ENCODE assay signal across 25 cellular contexts in the genomic region with DNA sequence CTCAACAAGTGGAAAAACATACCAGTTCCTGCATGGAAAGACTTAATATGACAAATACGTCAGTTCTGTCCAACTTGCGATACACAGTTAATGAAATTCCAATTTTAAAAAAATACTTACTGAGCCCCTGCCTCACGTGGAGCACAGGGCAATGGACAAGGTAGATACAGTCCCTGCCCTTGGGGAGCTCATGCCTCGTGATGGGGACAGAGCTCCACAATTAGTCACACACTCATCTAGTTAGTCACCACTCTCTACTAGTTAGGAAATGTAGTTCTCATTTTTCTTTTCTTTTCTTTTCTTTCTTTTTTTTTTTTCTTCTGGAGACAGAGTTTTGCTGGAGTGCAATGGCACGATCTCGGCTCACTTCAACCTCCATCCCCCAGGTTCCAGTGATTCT.
"Had no signal": no experiment of that assay in that cellular context is flagged by ENCODE, and none has a peak within 500 bp of the region (broad histone marks: within the 10 kb centered on the region; RNA-seq: fewer than 3 reads in every experiment).

No MANE protein-coding gene starts in this region.

- H3K4me3 ChIP-seq: ascending aorta, body of pancreas, PC-9, SK-N-MC had no signal

- ATAC-seq: activated CD8-positive, alpha-beta T cell treated with anti-CD3 and anti-CD28 coated beads, Interleukin-2, amount 10 ng/mL, durations not matched to agents 7 days and 5 days; activated naive CD4-positive, alpha-beta T cell treated with anti-CD3 and anti-CD28 coated beads, Interleukin-2, amount 50 U/mL, for 72 hours; activated naive CD8-positive, alpha-beta T cell treated with anti-CD3 and anti-CD28 coated beads, Interleukin-2, amount 50 U/mL, for 24 hours; activated T-cell treated with anti-CD3 and anti-CD28 coated beads, Interleukin-2, amount 50 U/mL, for 72 hours; body of pancreas; Right ventricle myocardium inferior had no signal

- H3K4me3 Mint-ChIP-seq: activated CD8-positive, alpha-beta T cell treated with anti-CD3 and anti-CD28 coated beads, Interleukin-2, amount 10 ng/mL, durations not matched to agents 7 days and 5 days; activated naive CD8-positive, alpha-beta T cell treated with anti-CD3 and anti-CD28 coated beads, Interleukin-2, amount 50 U/mL, for 24 hours; activated T-cell treated with anti-CD3 and anti-CD28 coated beads, Interleukin-2, amount 50 U/mL, for 72 hours; central memory CD8-positive, alpha-beta T cell; IgD-negative memory B cell had no signal

- H3K36me3 ChIP-seq: ascending aorta had no signal

- H3K27ac ChIP-seq: ascending aorta, body of pancreas, PC-9, SK-N-MC, VCaP had no signal

- H3K36me3 Mint-ChIP-seq: activated naive CD4-positive, alpha-beta T cell treated with anti-CD3 and anti-CD28 coated beads, Interleukin-2, amount 50 U/mL, for 72 hours had no signal

- H3K4me1 ChIP-seq: ascending aorta, body of pancreas had no signal

- H2AFZ ChIP-seq: PC-9 had no signal

- H3K27me3 ChIP-seq: ascending aorta, body of pancreas had no signal

- H3K4me2 ChIP-seq: PC-9 had no signal

- DNase-seq: activated CD4-positive, alpha-beta T cell treated with anti-CD3 and anti-CD28 coated beads, Interleukin-2, amount 50 U/mL, for 1 hour; activated CD4-positive, CD25-positive, alpha-beta regulatory T cell; activated CD8-positive, alpha-beta T cell treated with anti-CD3 and anti-CD28 coated beads, Interleukin-2, amount 10 ng/mL, durations not matched to agents 7 days and 5 days; activated naive CD4-positive, alpha-beta T cell; activated naive CD8-positive, alpha-beta T cell treated with anti-CD3 and anti-CD28 coated beads, Interleukin-2, amount 50 U/mL, for 24 hours; activated T-cell treated with anti-CD3 and anti-CD28 coated beads, Interleukin-2, amount 50 U/mL, for 72 hours; amniotic stem cell; body of pancreas; KG1; NCI-H1048; NCI-H146; NCI-H187 treated with DMSO at 0.1 percent for 48 hours; NCI-H2081 treated with DMSO at 0.1 percent for 48 hours; NCI-H446; NCI-H524; PC-9; T-helper 1 cell had no signal

- H3K27ac Mint-ChIP-seq: activated CD8-positive, alpha-beta T cell treated with anti-CD3 and anti-CD28 coated beads, Interleukin-2, amount 10 ng/mL, durations not matched to agents 7 days and 5 days; activated naive CD4-positive, alpha-beta T cell treated with anti-CD3 and anti-CD28 coated beads, Interleukin-2, amount 50 U/mL, for 72 hours; activated naive CD8-positive, alpha-beta T cell treated with anti-CD3 and anti-CD28 coated beads, Interleukin-2, amount 50 U/mL, for 24 hours; activated T-cell treated with anti-CD3 and anti-CD28 coated beads, Interleukin-2, amount 50 U/mL, for 72 hours; activated T-helper 2 cell treated with anti-CD3 and anti-CD28 coated beads, Interferon-gamma antibody, Interleukin-2, Interleukin-4, amounts not matched to agents 10 μg/mL and 5 μg/mL and 100 μg/mL, durations not matched to agents 14 hours and 24 hours and 36 hours; IgD-negative memory B cell had no signal

- H3K9me3 Mint-ChIP-seq: activated naive CD4-positive, alpha-beta T cell treated with anti-CD3 and anti-CD28 coated beads, Interleukin-2, amount 50 U/mL, for 72 hours; activated naive CD8-positive, alpha-beta T cell treated with anti-CD3 and anti-CD28 coated beads, Interleukin-2, amount 50 U/mL, for 24 hours; activated T-cell treated with anti-CD3 and anti-CD28 coated beads, Interleukin-2, amount 50 U/mL, for 72 hours; activated T-helper 2 cell treated with anti-CD3 and anti-CD28 coated beads, Interferon-gamma antibody, Interleukin-2, Interleukin-4, amounts not matched to agents 10 μg/mL and 5 μg/mL and 100 μg/mL, durations not matched to agents 14 hours and 24 hours and 36 hours; central memory CD8-positive, alpha-beta T cell; IgD-negative memory B cell had no signal

- H3K4me1 Mint-ChIP-seq: activated naive CD8-positive, alpha-beta T cell treated with anti-CD3 and anti-CD28 coated beads, Interleukin-2, amount 50 U/mL, for 24 hours; central memory CD8-positive, alpha-beta T cell; IgD-negative memory B cell had no signal

- H3K27me3 Mint-ChIP-seq: IgD-negative memory B cell had no signal

- H3K9me3 ChIP-seq: ascending aorta, body of pancreas had no signal
